ENCODE assay signal across 12 cellular contexts in genomic region chr13:97328222-97328790, GRCh38.
DNase-seq lines count a peak whose midpoint lies in the region; ATAC-seq, FAIRE-seq and TF ChIP-seq lines count a peak whose summit lies in the region.
"Had no signal": no experiment of that assay in that cellular context is flagged by ENCODE, and none has a peak within 500 bp of the region (broad histone marks: within the 10 kb centered on the region; RNA-seq: fewer than 3 reads in every experiment).

No MANE protein-coding gene starts in this region.

- no peak overlapping the region for H2BK15ac ChIP-seq in H1 (ENCODE audit: low read length)

- H4K20me1 ChIP-seq in H1 (replicated peaks in 1 of 2; ENCODE audit: control insufficient read depth in 1 of 2, insufficient read depth in 2 of 2, low read length in 2 of 2), result no peaks in the 10 kb centered on the region

- H2BK20ac ChIP-seq in H1 (ENCODE audit: low read length), result 0 out of 2 replicates have a peak overlapping the region, but pooled peaks have one; percentile 32

- no peak overlapping the region for H3K14ac ChIP-seq in H1 (ENCODE audit: insufficient read length)

- ATAC-seq in HG03457 (IDR thresholded peaks at IDR 0.05; ENCODE audit: unreplicated experiment) (no peak), GM18511 (IDR thresholded peaks at IDR 0.05; ENCODE audit: unreplicated experiment) (no peak)
- ATAC-seq: GM12878 had no signal

- H3K79me2 ChIP-seq in H1 (ENCODE audit: control insufficient read depth in 1 of 2, insufficient read depth in 2 of 2, low read length in 2 of 2), result no peaks in the 10 kb centered on the region

- H2AK5ac ChIP-seq in H1 (ENCODE audit: low read depth, low read length), result no peak overlapping the region

- no peak overlapping the region for H3K56ac ChIP-seq in H1 (replicated peaks; ENCODE audit: insufficient read length, low read depth, low read length)

- H4K8ac ChIP-seq in H1 (ENCODE audit: extremely low read depth, insufficient read depth, low read length), result peak overlapping the region; percentile 90; the same call in 1 of the 2 replicates

- peak; percentile 78 for FAIRE-seq in H1 (lab: Jason Lieb, UNC)
- FAIRE-seq: colon, GM12878 had no signal

- DNase-seq in H1 (ENCODE audit: low read depth in 1 of 2, low spot score in 2 of 2), result peak in 1 of 2 experiments; percentile 71
- DNase-seq in kidney glomerular epithelial cell (lab: John Stamatoyannopoulos, UW), result peak; percentile 32
- DNase-seq in transverse colon, result no peak
- no peak for DNase-seq in activated T-helper 2 cell treated with anti-CD3 and anti-CD28 coated beads, Interferon-gamma antibody, Interleukin-2, Interleukin-4, amounts not matched to agents 10 μg/mL and 5 μg/mL and 100 μg/mL, durations not matched to agents 14 hours and 24 hours and 36 hours (ENCODE audit: low spot score)
- no peak for DNase-seq in stimulated activated CD4-positive, alpha-beta T cell treated with anti-CD3 and anti-CD28 coated beads, Interleukin-15, amount 100 ng/mL, for 24 hours
- DNase-seq: NCI-H1105 treated with DMSO at 0.1 percent for 48 hours had no signal

- POLR2A ChIA-PET in H1 (lab: Charles Lee; ENCODE audit: partially characterized antibody), result interaction anchor here (0.8 to 0.9 kb wide), 2 partner anchors 20 to 61 kb away, joined by 3 to 4 read pairs; no protein-coding TSS in a partner anchor

- H3K9me3 ChIP-seq in H1 (ENCODE audit: insufficient read depth in 2 of 2, low read depth in 1 of 2, low read length in 1 of 2), result no peaks in the 10 kb centered on the region
- no peaks in the 10 kb centered on the region for H3K9me3 ChIP-seq in transverse colon
- H3K9me3 ChIP-seq: ovary had no signal

- no peak overlapping the region for H3K23ac ChIP-seq in H1 (ENCODE audit: insufficient read length)

- H3K4me1 Mint-ChIP-seq in activated T-helper 2 cell treated with anti-CD3 and anti-CD28 coated beads, Interferon-gamma antibody, Interleukin-2, Interleukin-4, amounts not matched to agents 10 μg/mL and 5 μg/mL and 100 μg/mL, durations not matched to agents 14 hours and 24 hours and 36 hours (ENCODE audit: low read depth), result no peaks in the 10 kb centered on the region

- in situ Hi-C loops in transverse colon (cut with MboI; ENCODE audit: low pct_ligation_motif_present in 1 of 4, low pct_unique_long_range_greater_than_20kb in 1 of 4, low sequenced_read_pairs in 3 of 4), result no loop called here

- intact Hi-C loops in transverse colon (cut with DNase I; ENCODE audit: low total_unique reads), result no loop called here
- intact Hi-C loops in activated T-helper 2 cell treated with anti-CD3 and anti-CD28 coated beads, Interferon-gamma antibody, Interleukin-2, Interleukin-4, amounts not matched to agents 10 μg/mL and 5 μg/mL and 100 μg/mL, durations not matched to agents 14 hours and 24 hours and 36 hours (cut with micrococcal nuclease), result no loop called here

- H4K91ac ChIP-seq in H1 (replicated peaks; ENCODE audit: insufficient read length, low read length), result peak overlapping the region; percentile 92

- peak overlapping the region in 1 of 4 experiments; percentile 7; a peak in 1 of 7 replicates for H3K9ac ChIP-seq in H1 (replicated peaks in 1 of 4; ENCODE audit: extremely low read depth in 1 of 4, low read depth in 3 of 4, low read length in 3 of 4)

- TF ChIP-seq RAD21 in Ishikawa (IDR thresholded peaks at IDR 0.05; ENCODE audit: low read depth) (no peak), H1 (IDR thresholded peaks at IDR 0.05 in 1 of 2, conservative IDR thresholded peaks at IDR 0.05 in 1 of 2; ENCODE audit: low read depth in 2 of 2, low read length in 2 of 2) (no peak)

- TF ChIP-seq CTCF in H1 (IDR thresholded peaks at IDR 0.05; ENCODE audit: control extremely low read depth in 1 of 3, insufficient read depth in 1 of 3, low read depth in 1 of 3, low read length in 3 of 3) (no peak), transverse colon (IDR thresholded peaks at IDR 0.05) (no peak)

- peak overlapping the region; percentile 61 for H2BK120ac ChIP-seq in H1 (replicated peaks; ENCODE audit: low read depth, low read length)

- H2AFZ ChIP-seq in H1 (ENCODE audit: low read length), result peak overlapping the region; percentile 64; the same call in 1 of the 2 replicates

- H3K4me2 ChIP-seq in H1 (ENCODE audit: insufficient read depth in 1 of 2, low read depth in 2 of 2, low read length in 2 of 2), result peak overlapping the region; percentile 46 to 51

- H3K27me3 ChIP-seq in H1 (replicated peaks in 1 of 4; ENCODE audit: control insufficient read depth in 3 of 4, extremely low read depth in 1 of 4, insufficient read depth in 3 of 4, low read length in 3 of 4) (no peaks in the 10 kb centered on the region; a peak in 1 of 7 replicates), transverse colon (no peaks in the 10 kb centered on the region)
- H3K27me3 ChIP-seq: ovary had no signal

- H3K4me3 Mint-ChIP-seq in activated T-helper 2 cell treated with anti-CD3 and anti-CD28 coated beads, Interferon-gamma antibody, Interleukin-2, Interleukin-4, amounts not matched to agents 10 μg/mL and 5 μg/mL and 100 μg/mL, durations not matched to agents 14 hours and 24 hours and 36 hours (ENCODE audit: low read depth), result no peak overlapping the region

- CTCF ChIA-PET in H1 (lab: Charles Lee; ENCODE audit: partially characterized antibody), result interaction anchor here (0.5 to 1.6 kb wide), 4 partner anchors 9 to 356 kb away, joined by 3 to 4 read pairs (median 4); no protein-coding TSS in a partner anchor

- H2BK12ac ChIP-seq in H1 (ENCODE audit: low read depth, low read length), result peak overlapping the region; percentile 97

- no peaks in the 10 kb centered on the region for H3K27me3 Mint-ChIP-seq in activated T-helper 2 cell treated with anti-CD3 and anti-CD28 coated beads, Interferon-gamma antibody, Interleukin-2, Interleukin-4, amounts not matched to agents 10 μg/mL and 5 μg/mL and 100 μg/mL, durations not matched to agents 14 hours and 24 hours and 36 hours (ENCODE audit: low read depth)

- H3K27ac Mint-ChIP-seq in activated T-helper 2 cell treated with anti-CD3 and anti-CD28 coated beads, Interferon-gamma antibody, Interleukin-2, Interleukin-4, amounts not matched to agents 10 μg/mL and 5 μg/mL and 100 μg/mL, durations not matched to agents 14 hours and 24 hours and 36 hours, result no peak overlapping the region

- peak overlapping the region; percentile 94 for H2BK5ac ChIP-seq in H1 (ENCODE audit: low read depth, low read length)

- H3K4me3 ChIP-seq in H1 (ENCODE audit: extremely low read depth in 1 of 4, insufficient read depth in 2 of 4, low read depth in 3 of 4, low read length in 4 of 4) (peak overlapping the region in 1 of 4 experiments; percentile 17; a peak in 1 of 8 replicates), transverse colon (no peak overlapping the region)
- H3K4me3 ChIP-seq: GM12878, ovary had no signal

- no peak for TF ChIP-seq EP300 in Ishikawa (IDR thresholded peaks at IDR 0.05; ENCODE audit: borderline replicate concordance)
- no peak for TF ChIP-seq EP300 in H1 (IDR thresholded peaks at IDR 0.05; ENCODE audit: borderline replicate concordance in 1 of 2, low read depth in 2 of 2, low read length in 2 of 2)
- TF ChIP-seq EP300 in transverse colon (IDR thresholded peaks at IDR 0.05; ENCODE audit: low read depth), result no peak

- peak overlapping the region; percentile 85 for H4K5ac ChIP-seq in H1 (ENCODE audit: insufficient read length, low read depth, low read length)

- H3K36me3 Mint-ChIP-seq in activated T-helper 2 cell treated with anti-CD3 and anti-CD28 coated beads, Interferon-gamma antibody, Interleukin-2, Interleukin-4, amounts not matched to agents 10 μg/mL and 5 μg/mL and 100 μg/mL, durations not matched to agents 14 hours and 24 hours and 36 hours (ENCODE audit: low read depth), result no peaks in the 10 kb centered on the region

- H3K18ac ChIP-seq in H1 (ENCODE audit: extremely low read depth, low read length), result 0 out of 2 replicates have a peak overlapping the region, but pooled peaks have one; percentile 71

- TF ChIP-seq POLR2A in H1 (IDR thresholded peaks at IDR 0.05; ENCODE audit: control extremely low read depth in 1 of 2, low read depth in 2 of 2, low read length in 2 of 2) (no peak), transverse colon (IDR thresholded peaks at IDR 0.05) (no peak)

- peaks cover 4% of the 10 kb centered on the region; the same call in 1 of the 2 replicates for H3K23me2 ChIP-seq in H1 (ENCODE audit: low read depth, low read length)

- H3K4me1 ChIP-seq in H1 (replicated peaks in 1 of 4; ENCODE audit: control insufficient read depth in 3 of 4, insufficient read depth in 4 of 4, low read length in 3 of 4), result peaks cover 2 to 7% (median 4%) of the 10 kb centered on the region in 4 experiments; a peak in 6 of 7 replicates
- H3K4me1 ChIP-seq in transverse colon, result peaks cover 0 to 18% (median 2%) of the 10 kb centered on the region in 4 donors

- WGBS in H1 (ENCODE audit: extremely low coverage in 1 of 2, insufficient coverage in 1 of 2, insufficient read length in 1 of 2, insufficient replicate concordance in 2 of 2, low coverage in 1 of 2, low lambda C conversion rate in 2 of 2, missing lambda C conversion rate in 1 of 2), 2 experiments, result 52% methylated on average over 12 of the region's 12 CpGs; no CpG with 5 or more reads in 1 of the 2 experiments
- 84 to 88% methylated on average over 7 to 12 of the region's 12 CpGs for WGBS in transverse colon (ENCODE audit: low coverage in 1 of 2), 2 donors

- 0 out of 2 replicates have a peak overlapping the region, but pooled peaks have one; percentile 38 for H3K27ac ChIP-seq in H1 (ENCODE audit: low read depth, low read length)
- H3K27ac ChIP-seq in transverse colon, result peak overlapping the region; percentile 32 to 57 (median 48)
- H3K27ac ChIP-seq: ovary had no signal

- H3K79me1 ChIP-seq in H1 (ENCODE audit: low read depth, low read length), result no peaks in the 10 kb centered on the region

- H3K36me3 ChIP-seq in H1 (ENCODE audit: control insufficient read depth in 2 of 4, insufficient read depth in 4 of 4, low read length in 3 of 4) (no peaks in the 10 kb centered on the region), transverse colon (no peaks in the 10 kb centered on the region)
- H3K36me3 ChIP-seq: ovary had no signal

- no peaks in the 10 kb centered on the region for H3K9me3 Mint-ChIP-seq in activated T-helper 2 cell treated with anti-CD3 and anti-CD28 coated beads, Interferon-gamma antibody, Interleukin-2, Interleukin-4, amounts not matched to agents 10 μg/mL and 5 μg/mL and 100 μg/mL, durations not matched to agents 14 hours and 24 hours and 36 hours

- H3K4ac ChIP-seq in H1 (replicated peaks; ENCODE audit: insufficient read length, low read depth, low read length), result peak overlapping the region; percentile 57

TF ChIP-seq in Ishikawa, 13 proteins besides CTCF, POLR2A, EP300 and RAD21:
- peak; percentile 88 for TF ChIP-seq TEAD4 (IDR thresholded peaks at IDR 0.05)
- no peak for TF ChIP-seq EGR1 (IDR thresholded peaks at IDR 0.05)

TF ChIP-seq in H1, 55 proteins besides CTCF, POLR2A, EP300 and RAD21 (continues in another document):
- TF ChIP-seq CREB1 (IDR thresholded peaks at IDR 0.05), result no peak
- no peak for TF ChIP-seq EZH2 (IDR thresholded peaks at IDR 0.05; ENCODE audit: low read depth, low read length, severe bottlenecking)
- peak; percentile 98 for TF ChIP-seq TEAD4 (IDR thresholded peaks at IDR 0.05; ENCODE audit: low read depth, low read length)
- no peak for TF ChIP-seq TAF7 (optimal IDR thresholded peaks at IDR 0.05; ENCODE audit: borderline replicate concordance, low read depth, low read length)
- TF ChIP-seq JUN (IDR thresholded peaks at IDR 0.05; ENCODE audit: low read depth, low read length), result peak; percentile 69; the same call in 1 of the 2 replicates
- no peak for TF ChIP-seq NRF1 (IDR thresholded peaks at IDR 0.05; ENCODE audit: low read depth, low read length)
